Comparison of ENCODE assay signal across 1 cellular context in the genomic region with DNA sequence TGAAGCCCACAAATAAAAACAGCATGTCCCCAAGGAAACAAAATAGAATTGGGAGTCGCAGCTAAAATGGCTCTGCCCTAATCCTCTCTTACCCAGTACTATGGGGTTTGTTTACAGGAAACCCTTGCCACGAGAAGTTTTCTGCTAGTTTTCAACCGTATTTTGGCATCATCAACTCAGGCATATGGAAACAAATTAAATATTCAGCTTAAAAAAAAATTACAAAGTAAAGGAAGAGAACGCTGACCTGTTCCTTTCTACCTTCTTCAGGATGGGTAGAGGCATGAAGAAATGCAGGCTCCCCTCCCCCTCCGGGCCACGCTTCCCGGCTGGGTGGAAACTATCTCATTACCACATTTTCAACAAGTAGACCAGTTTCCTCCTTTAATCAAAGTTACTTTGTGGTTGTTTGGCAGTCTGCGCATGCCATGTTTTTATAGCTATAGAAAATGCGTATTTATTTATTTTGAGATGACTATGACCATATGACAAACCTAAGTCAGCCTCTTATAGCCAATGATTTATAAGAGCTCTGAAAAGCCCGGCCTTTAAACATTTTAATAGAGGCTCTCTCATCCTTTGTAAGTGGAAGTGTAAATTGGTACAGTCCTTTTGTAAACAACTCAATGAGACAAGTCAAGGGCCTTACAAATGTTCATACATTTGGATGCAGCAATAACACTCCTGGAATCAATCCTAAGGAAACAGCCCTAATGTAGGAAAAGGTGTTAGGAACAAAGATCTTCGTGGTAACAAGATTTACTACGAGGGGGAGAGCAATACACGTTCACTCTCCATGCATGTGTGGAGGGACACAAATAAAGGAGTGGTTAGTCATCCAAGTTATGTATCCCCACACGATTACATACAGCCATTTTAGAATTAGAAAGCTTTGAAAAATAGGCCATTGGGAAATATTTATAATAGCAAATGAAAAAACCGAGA.
TF ChIP-seq lines count a peak whose summit lies in the region.

No MANE protein-coding gene starts in this region.

TF ChIP-seq in K562, 482 proteins besides CTCF, POLR2A, EP300 and RAD21 (continued from another document and continues in another):
- no peak for TF ChIP-seq POLR2AphosphoS5 (IDR thresholded peaks at IDR 0.05; ENCODE audit: control insufficient read depth, insufficient read depth, low read depth, low read length)
- peak; percentile 10 for TF ChIP-seq TBP (optimal IDR thresholded peaks at IDR 0.05; ENCODE audit: low read depth, low read length)
- no peak for TF ChIP-seq ZNF551 (CRISPR knock-in tag; IDR thresholded peaks at IDR 0.05)
- TF ChIP-seq USF1 (CRISPR knock-in tag; IDR thresholded peaks at IDR 0.05): no peak
- TF ChIP-seq RHOXF2B (CRISPR knock-in tag; conservative IDR thresholded peaks at IDR 0.05): 0 out of 2 replicates have a peak, but pooled peaks have one; percentile 36
- no peak for TF ChIP-seq ZC3H11A (IDR thresholded peaks at IDR 0.05; ENCODE audit: low read depth, low read length)
- TF ChIP-seq PYGO2 (tag; IDR thresholded peaks at IDR 0.05): 0 out of 2 replicates have a peak, but pooled peaks have one; percentile 45
- TF ChIP-seq, protein P1, sequence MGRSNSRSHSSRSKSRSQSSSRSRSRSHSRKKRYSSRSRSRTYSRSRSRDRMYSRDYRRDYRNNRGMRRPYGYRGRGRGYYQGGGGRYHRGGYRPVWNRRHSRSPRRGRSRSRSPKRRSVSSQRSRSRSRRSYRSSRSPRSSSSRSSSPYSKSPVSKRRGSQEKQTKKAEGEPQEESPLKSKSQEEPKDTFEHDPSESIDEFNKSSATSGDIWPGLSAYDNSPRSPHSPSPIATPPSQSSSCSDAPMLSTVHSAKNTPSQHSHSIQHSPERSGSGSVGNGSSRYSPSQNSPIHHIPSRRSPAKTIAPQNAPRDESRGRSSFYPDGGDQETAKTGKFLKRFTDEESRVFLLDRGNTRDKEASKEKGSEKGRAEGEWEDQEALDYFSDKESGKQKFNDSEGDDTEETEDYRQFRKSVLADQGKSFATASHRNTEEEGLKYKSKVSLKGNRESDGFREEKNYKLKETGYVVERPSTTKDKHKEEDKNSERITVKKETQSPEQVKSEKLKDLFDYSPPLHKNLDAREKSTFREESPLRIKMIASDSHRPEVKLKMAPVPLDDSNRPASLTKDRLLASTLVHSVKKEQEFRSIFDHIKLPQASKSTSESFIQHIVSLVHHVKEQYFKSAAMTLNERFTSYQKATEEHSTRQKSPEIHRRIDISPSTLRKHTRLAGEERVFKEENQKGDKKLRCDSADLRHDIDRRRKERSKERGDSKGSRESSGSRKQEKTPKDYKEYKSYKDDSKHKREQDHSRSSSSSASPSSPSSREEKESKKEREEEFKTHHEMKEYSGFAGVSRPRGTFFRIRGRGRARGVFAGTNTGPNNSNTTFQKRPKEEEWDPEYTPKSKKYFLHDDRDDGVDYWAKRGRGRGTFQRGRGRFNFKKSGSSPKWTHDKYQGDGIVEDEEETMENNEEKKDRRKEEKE (IDR thresholded peaks at IDR 0.05; ENCODE audit: borderline replicate concordance in 1 of 2, control insufficient read depth in 1 of 2, low read depth in 2 of 2, low read length in 1 of 2): peak in 1 of 2 experiments; percentile 83; a peak in 1 of 4 replicates
- TF ChIP-seq GTF3C2 (IDR thresholded peaks at IDR 0.05; ENCODE audit: borderline replicate concordance, extremely low read depth, insufficient read length): no peak
- TF ChIP-seq ZNF589 (CRISPR knock-in tag; IDR thresholded peaks at IDR 0.05; ENCODE audit: low read depth): peak; percentile 53; the same call in 1 of the 2 replicates
- TF ChIP-seq, protein P2, sequence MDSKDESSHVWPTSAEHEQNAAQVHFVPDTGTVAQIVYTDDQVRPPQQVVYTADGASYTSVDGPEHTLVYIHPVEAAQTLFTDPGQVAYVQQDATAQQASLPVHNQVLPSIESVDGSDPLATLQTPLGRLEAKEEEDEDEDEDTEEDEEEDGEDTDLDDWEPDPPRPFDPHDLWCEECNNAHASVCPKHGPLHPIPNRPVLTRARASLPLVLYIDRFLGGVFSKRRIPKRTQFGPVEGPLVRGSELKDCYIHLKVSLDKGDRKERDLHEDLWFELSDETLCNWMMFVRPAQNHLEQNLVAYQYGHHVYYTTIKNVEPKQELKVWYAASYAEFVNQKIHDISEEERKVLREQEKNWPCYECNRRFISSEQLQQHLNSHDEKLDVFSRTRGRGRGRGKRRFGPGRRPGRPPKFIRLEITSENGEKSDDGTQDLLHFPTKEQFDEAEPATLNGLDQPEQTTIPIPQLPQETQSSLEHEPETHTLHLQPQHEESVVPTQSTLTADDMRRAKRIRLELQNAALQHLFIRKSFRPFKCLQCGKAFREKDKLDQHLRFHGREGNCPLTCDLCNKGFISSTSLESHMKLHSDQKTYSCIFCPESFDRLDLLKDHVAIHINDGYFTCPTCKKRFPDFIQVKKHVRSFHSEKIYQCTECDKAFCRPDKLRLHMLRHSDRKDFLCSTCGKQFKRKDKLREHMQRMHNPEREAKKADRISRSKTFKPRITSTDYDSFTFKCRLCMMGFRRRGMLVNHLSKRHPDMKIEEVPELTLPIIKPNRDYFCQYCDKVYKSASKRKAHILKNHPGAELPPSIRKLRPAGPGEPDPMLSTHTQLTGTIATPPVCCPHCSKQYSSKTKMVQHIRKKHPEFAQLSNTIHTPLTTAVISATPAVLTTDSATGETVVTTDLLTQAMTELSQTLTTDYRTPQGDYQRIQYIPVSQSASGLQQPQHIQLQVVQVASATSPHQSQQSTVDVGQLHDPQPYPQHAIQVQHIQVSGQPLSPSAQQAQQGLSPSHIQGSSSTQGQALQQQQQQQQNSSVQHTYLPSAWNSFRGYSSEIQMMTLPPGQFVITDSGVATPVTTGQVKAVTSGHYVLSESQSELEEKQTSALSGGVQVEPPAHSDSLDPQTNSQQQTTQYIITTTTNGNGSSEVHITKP (IDR thresholded peaks at IDR 0.05; ENCODE audit: partially characterized antibody): peak; percentile 96
- peak; percentile 69; the same call in 1 of the 2 replicates for TF ChIP-seq ZNF395 (CRISPR knock-in tag; IDR thresholded peaks at IDR 0.05)
- TF ChIP-seq ZMIZ1 (IDR thresholded peaks at IDR 0.05; ENCODE audit: low read depth in 2 of 2, low read length in 2 of 2): no peak
- no peak for TF ChIP-seq CBFA2T2 (conservative IDR thresholded peaks at IDR 0.05)
- no peak for TF ChIP-seq KAT7 (CRISPR knock-in tag; IDR thresholded peaks at IDR 0.05; ENCODE audit: borderline replicate concordance)
- TF ChIP-seq ATF1 (CRISPR knock-in tag; IDR thresholded peaks at IDR 0.05): no peak
- peak; percentile 19; the same call in 1 of the 2 replicates for TF ChIP-seq ATF1 (tag; IDR thresholded peaks at IDR 0.05)
- TF ChIP-seq THRA (IDR thresholded peaks at IDR 0.05): no peak
- peak; percentile 17; the same call in 1 of the 2 replicates for TF ChIP-seq ZBTB17 (CRISPR knock-in tag; IDR thresholded peaks at IDR 0.05)
- TF ChIP-seq PKNOX1 (IDR thresholded peaks at IDR 0.05): peak; percentile 8; the same call in 1 of the 2 replicates
- TF ChIP-seq MEIS2 (IDR thresholded peaks at IDR 0.05; ENCODE audit: partially characterized antibody): peak; percentile 20
- TF ChIP-seq TAF9B (IDR thresholded peaks at IDR 0.05; ENCODE audit: partially characterized antibody): peak; percentile 10
- no peak for TF ChIP-seq TCFL5 (CRISPR knock-in tag; conservative IDR thresholded peaks at IDR 0.05)
- TF ChIP-seq IRF9 (tag; IDR thresholded peaks at IDR 0.05): no peak
- no peak for TF ChIP-seq ZNF449 (CRISPR knock-in tag; IDR thresholded peaks at IDR 0.05)
- TF ChIP-seq EWSR1 (IDR thresholded peaks at IDR 0.05; ENCODE audit: borderline replicate concordance, low read depth, partially characterized antibody): peak; percentile 91
- TF ChIP-seq CEBPB (tag; IDR thresholded peaks at IDR 0.05): peak; percentile 63
- TF ChIP-seq HDAC2 (IDR thresholded peaks at IDR 0.05): peak; percentile 18; the same call in 1 of the 2 replicates
